ENCODE assay signal across 8 cellular contexts in the genomic region with DNA sequence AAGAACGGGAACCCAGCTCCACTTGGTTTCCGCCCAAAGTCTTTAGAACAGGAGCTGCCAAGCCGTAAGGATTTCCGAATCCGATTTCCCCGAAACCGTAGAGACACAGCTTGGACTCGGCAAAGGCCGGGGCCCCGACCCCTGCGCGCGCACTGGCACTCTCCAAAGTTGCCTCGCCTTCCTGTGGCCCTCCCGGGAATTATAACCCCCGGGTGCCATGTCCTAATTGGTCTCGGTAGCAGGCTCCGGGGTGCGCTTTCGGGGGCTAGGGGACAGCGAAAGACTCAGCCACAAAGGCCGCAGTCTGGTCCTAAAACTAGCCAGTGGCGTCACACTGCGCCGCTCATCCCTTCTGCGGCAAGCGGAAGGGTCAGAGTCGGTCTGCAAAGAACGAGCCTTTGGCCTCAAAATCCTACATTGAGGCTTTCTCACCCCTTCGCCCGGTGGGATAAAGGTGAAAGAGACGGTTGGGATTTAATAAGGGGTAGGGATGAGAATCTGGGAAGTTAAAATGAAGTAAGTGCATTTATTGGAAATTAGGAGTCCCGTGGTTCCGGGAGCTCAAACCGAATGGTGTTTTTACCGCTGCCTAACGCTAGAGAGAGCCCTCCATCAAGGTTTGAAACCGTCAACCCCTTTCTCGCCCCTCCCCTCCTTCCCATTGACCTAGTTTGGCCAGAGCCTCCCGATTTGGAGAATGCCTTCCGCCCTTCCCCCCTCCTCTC. TPM values are rescaled to one million over a fixed set of nuclear protein-coding genes. Genes with fewer than 3 reads are reported as not detected.
A peak's percentile ranks its signal among the peaks of the same experiment; 100 is the strongest.
DNase-seq lines count a peak whose midpoint lies in the region; ATAC-seq lines count a peak whose summit lies in the region.

No MANE protein-coding gene starts in this region.

- peak; percentile 61 to 93 (median 84) for DNase-seq in C1 segment of cervical spinal cord (lab: John Stamatoyannopoulos, UW)
- peak; percentile 92 for DNase-seq in HT-29 (ENCODE audit: low spot score)
- DNase-seq in NCI-H82 treated with DMSO at 0.1 percent for 48 hours (lab: John Stamatoyannopoulos, UW; ENCODE audit: unreplicated experiment), result peak; percentile 71
- DNase-seq in activated CD8-positive, alpha-beta memory T cell treated with anti-CD3 and anti-CD28 coated beads, Interleukin-2, amount 50 U/mL, for 48 hours, result peak; percentile 81
- peak; percentile 85 for DNase-seq in epidermal melanocyte (ENCODE audit: insufficient read length, low spot score)
- DNase-seq in stimulated activated effector memory CD8-positive, alpha-beta T cell treated with anti-CD3 and anti-CD28 coated beads, Interleukin-12 subunit alpha, Interleukin-12 subunit beta, amount 100 ng/mL, for 72 hours (ENCODE audit: low spot score in 2 of 2), result peak; percentile 44 to 84

- H3K4me1 ChIP-seq in mesodermal cell (ENCODE audit: control insufficient read depth, insufficient read depth, low read length, poor library complexity, severe bottlenecking), result peaks cover 39% of the 10 kb centered on the region

- ATAC-seq in GM19397 (IDR thresholded peaks at IDR 0.05; ENCODE audit: unreplicated experiment), result peak; percentile 64
- ATAC-seq in stimulated activated effector memory CD8-positive, alpha-beta T cell treated with anti-CD3 and anti-CD28 coated beads, Interleukin-12 subunit alpha, Interleukin-12 subunit beta, amount 100 ng/mL, for 72 hours, result peak; percentile 47

- peaks cover 59% of the 10 kb centered on the region for H3K36me3 Mint-ChIP-seq in stimulated activated effector memory CD8-positive, alpha-beta T cell treated with anti-CD3 and anti-CD28 coated beads, Interleukin-12 subunit alpha, Interleukin-12 subunit beta, amount 100 ng/mL, for 72 hours

- peak overlapping the region; percentile 100 for H3K4me3 Mint-ChIP-seq in stimulated activated effector memory CD8-positive, alpha-beta T cell treated with anti-CD3 and anti-CD28 coated beads, Interleukin-12 subunit alpha, Interleukin-12 subunit beta, amount 100 ng/mL, for 72 hours

- peak overlapping the region; percentile 92 for H3K27ac ChIP-seq in mesodermal cell (ENCODE audit: low read depth, low read length, severe bottlenecking)

- H3K27ac Mint-ChIP-seq in stimulated activated effector memory CD8-positive, alpha-beta T cell treated with anti-CD3 and anti-CD28 coated beads, Interleukin-12 subunit alpha, Interleukin-12 subunit beta, amount 100 ng/mL, for 72 hours, result peak overlapping the region; percentile 100

- peaks cover 14% of the 10 kb centered on the region for H3K36me3 ChIP-seq in mesodermal cell (ENCODE audit: control insufficient read depth, insufficient read depth, low read length)

- no peaks in the 10 kb centered on the region for H3K9me3 Mint-ChIP-seq in stimulated activated effector memory CD8-positive, alpha-beta T cell treated with anti-CD3 and anti-CD28 coated beads, Interleukin-12 subunit alpha, Interleukin-12 subunit beta, amount 100 ng/mL, for 72 hours

- peaks cover 60% of the 10 kb centered on the region for H3K4me1 Mint-ChIP-seq in stimulated activated effector memory CD8-positive, alpha-beta T cell treated with anti-CD3 and anti-CD28 coated beads, Interleukin-12 subunit alpha, Interleukin-12 subunit beta, amount 100 ng/mL, for 72 hours

- 2 to 3% methylated on average over 29 to 32 of the region's 41 CpGs for WGBS in mesodermal cell (ENCODE audit: insufficient coverage in 2 of 2), 2 experiments

- H3K9me3 ChIP-seq in mesodermal cell (ENCODE audit: control insufficient read depth, low read length), result no peaks in the 10 kb centered on the region

- H3K4me3 ChIP-seq in mesodermal cell (ENCODE audit: extremely low read depth, insufficient read depth, low read length, poor library complexity, severe bottlenecking), result peak overlapping the region; percentile 40

RNA-seq across cellular contexts. Expression of a gene that starts 6.7 kb away (rescaled TPM):
- 11.8 and 12.0 TPM in 2 replicates for total RNA-seq in HT-29 (2014; rRNA removed; shearing (Covaris generic))
- polyA plus RNA-seq in mesodermal cell (2013, experiment 1 of 2), result 25.4 TPM
- polyA plus RNA-seq in mesodermal cell (2013, experiment 2 of 2), result 18.0 TPM

RNA-seq across cellular contexts. Expression of a gene that starts 36.2 kb away (rescaled TPM):
- total RNA-seq in HT-29 (2014; rRNA removed; shearing (Covaris generic)), result not detected in 2 replicates
- not detected for polyA plus RNA-seq in mesodermal cell (2013, experiment 1 of 2)
- not detected for polyA plus RNA-seq in mesodermal cell (2013, experiment 2 of 2)

Comparison
In these comparisons a context has a peak if more than half of its experiments do, and no peak if none do; other contexts are left out.
1. Peak in every context shown above with its lines: DNase-seq, ATAC-seq, H3K4me3 ChIP-seq and H3K27ac ChIP-seq.